8 cellular contexts compared by ENCODE assay signal in the genomic region with DNA sequence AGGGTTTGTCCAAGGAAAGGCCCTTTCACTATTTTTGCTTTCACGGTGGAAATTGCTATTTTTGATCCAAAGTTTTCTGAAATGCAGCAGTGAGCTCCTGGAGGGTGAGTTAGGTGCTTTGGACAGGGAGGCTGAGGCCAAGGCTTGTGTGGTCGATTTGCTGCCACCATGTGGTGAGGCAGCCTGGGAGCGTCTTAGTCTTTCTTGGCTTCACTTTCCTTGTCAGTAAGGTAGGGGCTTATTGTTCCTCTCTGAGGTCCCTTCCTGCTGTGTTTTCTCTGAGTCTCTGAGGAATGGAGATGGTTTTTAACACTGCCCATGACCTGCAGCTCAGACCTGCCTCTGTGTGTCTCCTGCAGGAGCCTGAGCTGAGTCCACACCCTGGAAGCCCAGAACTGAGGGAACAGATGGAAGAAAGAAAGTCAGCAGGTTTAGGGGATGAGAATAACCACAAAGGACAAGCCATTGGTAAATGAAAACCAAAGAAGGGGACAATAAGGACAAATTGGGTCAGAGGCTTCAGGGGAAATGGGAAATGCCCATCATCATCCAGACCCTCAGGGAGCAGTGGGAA. TPM values are rescaled to one million over a fixed set of nuclear protein-coding genes. Genes with fewer than 3 reads are reported as not detected.
DNase-seq lines count a peak whose midpoint lies in the region; ATAC-seq and TF ChIP-seq lines count a peak whose summit lies in the region.

No MANE protein-coding gene starts in this region.

- intact Hi-C loops in heart left ventricle (cut with DNase I) = no loop called here
- intact Hi-C loops in Right ventricle myocardium inferior (cut with DNase I) = no loop called here

- TF ChIP-seq POLR2A in heart left ventricle (IDR thresholded peaks at IDR 0.05) = no peak

- H2BK15ac ChIP-seq in mesenchymal stem cell (ENCODE audit: low read depth, poor library complexity, severe bottlenecking) = no peak overlapping the region

- no peak overlapping the region for H2BK5ac ChIP-seq in mesenchymal stem cell (ENCODE audit: low read depth, low read length, poor library complexity, severe bottlenecking)

- H3K27me3 ChIP-seq in heart left ventricle (peaks cover 0 to 3% (median 0%) of the 10 kb centered on the region in 9 donors), mesenchymal stem cell (ENCODE audit: control insufficient read depth in 1 of 2, insufficient read depth in 1 of 2, low read length in 2 of 2) (peaks cover 0 to 3% of the 10 kb centered on the region in 2 experiments)

- H3K4me1 ChIP-seq in heart left ventricle (peaks cover 0 to 4% (median 0%) of the 10 kb centered on the region in 12 donors), mesenchymal stem cell (ENCODE audit: control insufficient read depth, insufficient read depth, low read depth, low read length) (no peaks in the 10 kb centered on the region)

- in situ Hi-C loops in astrocyte of the spinal cord (cut with HindIII; ENCODE audit: low sequenced_read_pairs) = loop anchor here (25.0 kb wide), 1 partner anchor 101 kb away; a partner anchor contains a TSS

- no peak overlapping the region for H2BK120ac ChIP-seq in mesenchymal stem cell (ENCODE audit: low read depth, low read length)

- no peak overlapping the region for H3K18ac ChIP-seq in mesenchymal stem cell (ENCODE audit: low read depth in 1 of 2, low read length in 2 of 2)

- H3K27ac ChIP-seq in heart left ventricle = no peak overlapping the region
- H3K27ac ChIP-seq in mesenchymal stem cell (ENCODE audit: low read length, poor library complexity, severe bottlenecking) = no peak overlapping the region

- no peak overlapping the region for H2AFZ ChIP-seq in mesenchymal stem cell (ENCODE audit: low read depth, low read length)

- H3K9me3 ChIP-seq in heart left ventricle (no peaks in the 10 kb centered on the region), mesenchymal stem cell (ENCODE audit: control insufficient read depth, low read length) (no peaks in the 10 kb centered on the region)

- H2AK5ac ChIP-seq in mesenchymal stem cell (ENCODE audit: low read length, severe bottlenecking) = no peak overlapping the region

- H3K36me3 ChIP-seq in heart left ventricle (no peaks in the 10 kb centered on the region), mesenchymal stem cell (ENCODE audit: control insufficient read depth in 1 of 2, insufficient read depth in 2 of 2, low read depth in 1 of 2, low read length in 2 of 2) (no peaks in the 10 kb centered on the region)

- no peak overlapping the region for H2BK12ac ChIP-seq in mesenchymal stem cell (ENCODE audit: low read length in 2 of 2)

- no peak overlapping the region for H3K14ac ChIP-seq in mesenchymal stem cell (ENCODE audit: low read length in 2 of 2)

- H3K23ac ChIP-seq in mesenchymal stem cell (ENCODE audit: low read length in 2 of 2) = no peak overlapping the region

- H3K4ac ChIP-seq in mesenchymal stem cell (ENCODE audit: low read depth in 1 of 2, low read length in 2 of 2) = no peak overlapping the region

- ATAC-seq in heart left ventricle (no peak), Right ventricle myocardium inferior (no peak)

- TF ChIP-seq CTCF in heart left ventricle (IDR thresholded peaks at IDR 0.05) (peak; percentile 20 to 60 (median 48)), astrocyte of the spinal cord (IDR thresholded peaks at IDR 0.05; ENCODE audit: low read depth, low read length) (peak; percentile 81)

- H3K79me1 ChIP-seq in mesenchymal stem cell (replicated peaks; ENCODE audit: low read length, poor library complexity, severe bottlenecking) = no peaks in the 10 kb centered on the region

- H4K91ac ChIP-seq in mesenchymal stem cell (ENCODE audit: low read length) = no peak overlapping the region

- H3K9ac ChIP-seq in mesenchymal stem cell (ENCODE audit: low read length) = no peak overlapping the region

- H3K4me3 ChIP-seq in heart left ventricle = no peak overlapping the region
- H3K4me3 ChIP-seq in astrocyte of the spinal cord (ENCODE audit: low read depth, low read length) = no peak overlapping the region
- H3K4me3 ChIP-seq in mesenchymal stem cell (ENCODE audit: insufficient read depth in 1 of 2, low read depth in 1 of 2, low read length in 2 of 2) = no peak overlapping the region

- DNase-seq in heart left ventricle (peak in 2 of 5 donors; percentile 36 to 50), Right ventricle myocardium inferior (ENCODE audit: missing footprints) (no peak), NOMO-1 treated with DMSO at 0.1 percent for 48 hours (lab: John Stamatoyannopoulos, UW; ENCODE audit: unreplicated experiment) (peak; percentile 65), astrocyte of the spinal cord (ENCODE audit: low read depth, low spot score) (peak; percentile 54), mesenchymal stem cell (peak; percentile 60), mesenteric fat pad (ENCODE audit: low spot score) (no peak), NCI-H2029 treated with DMSO at 0.1 percent for 48 hours (lab: John Stamatoyannopoulos, UW) (no peak), middle frontal gyrus (ENCODE audit: extremely low spot score, low spot score) (no peak)

- WGBS in heart left ventricle, 4 donors = 16 to 27% (median 20%) methylated on average over 3 of the region's 3 CpGs
- 4% methylated on average over 3 of the region's 3 CpGs for WGBS in mesenchymal stem cell

- no peak overlapping the region for H3K4me2 ChIP-seq in mesenchymal stem cell (ENCODE audit: low read length, poor library complexity, severe bottlenecking)

- no peak overlapping the region for H4K8ac ChIP-seq in mesenchymal stem cell (ENCODE audit: low read length)

RNA-seq across cellular contexts. Expression of a gene that starts 20.1 kb away (rescaled TPM):
- 100 to 1,000 TPM in 7 of 9 donors, 10 to 100 TPM in 2; 55.5 to 403 (median 156) TPM for total RNA-seq in heart left ventricle
- 100 to 1,000 TPM; 258 to 387 TPM for polyA plus RNA-seq in heart left ventricle
- total RNA-seq in Right ventricle myocardium inferior = 290 TPM
- 743 TPM for polyA plus RNA-seq in mesenchymal stem cell (2013, experiment 1 of 2)
- 740 TPM for polyA plus RNA-seq in mesenchymal stem cell (2013, experiment 2 of 2)
- total RNA-seq in mesenteric fat pad = 650 TPM

RNA-seq across cellular contexts. Expression of a gene that starts 23.1 kb away (rescaled TPM):
- total RNA-seq in heart left ventricle (100 to 1,000 TPM in 4 of 9 donors, 10 to 100 TPM in 5; 44.9 to 368 (median 80.7) TPM), Right ventricle myocardium inferior (92.0 TPM), mesenteric fat pad (750 TPM)
- 100 to 1,000 TPM; 179 to 571 TPM for polyA plus RNA-seq in heart left ventricle
- 2,510 TPM for polyA plus RNA-seq in mesenchymal stem cell (2013, experiment 1 of 2)
- 2,559 TPM for polyA plus RNA-seq in mesenchymal stem cell (2013, experiment 2 of 2)

Comparison
In these comparisons a context has a peak if more than half of its experiments do, and no peak if none do; other contexts are left out.
1. DNase-seq: peak in NOMO-1 treated with DMSO at 0.1 percent for 48 hours (single experiment), astrocyte of the spinal cord (single experiment) and mesenchymal stem cell (single experiment); none in Right ventricle myocardium inferior (single experiment), mesenteric fat pad (single experiment), NCI-H2029 treated with DMSO at 0.1 percent for 48 hours (single experiment) and middle frontal gyrus (single experiment).